In genomic region chr14:33218030-33218429, GRCh38 we compare ENCODE assay signal across 21 cellular contexts.
"Had no signal": no experiment of that assay in that cellular context is flagged by ENCODE, and none has a peak within 500 bp of the region (broad histone marks: within the 10 kb centered on the region; RNA-seq: fewer than 3 reads in every experiment).

No MANE protein-coding gene starts in this region.

- H3K27me3 ChIP-seq: ovary, right atrium auricular region, upper lobe of left lung had no signal

- H3K36me3 ChIP-seq: ovary, right atrium auricular region, upper lobe of left lung had no signal

- DNase-seq: activated B cell treated with CpG ODN at 0.5 μM for 24 hours; activated CD4-positive, alpha-beta T cell treated with anti-CD3 and anti-CD28 coated beads for 36 hours; activated CD4-positive, alpha-beta T cell treated with anti-CD3 and anti-CD28 coated beads, Interleukin-2, amount 50 U/mL, for 48 hours; activated naive CD4-positive, alpha-beta T cell treated with Interleukin-2 at 50 U/mL for 16 hours; activated naive CD8-positive, alpha-beta T cell treated with anti-CD3 and anti-CD28 coated beads for 36 hours; activated T-cell treated with anti-CD3 and anti-CD28 coated beads, Interleukin-2, amount 50 U/mL, for 48 hours; amygdala; cortex of kidney; erythroblast; foreskin melanocyte; immature natural killer cell; midbrain; ovary; psoas muscle; stimulated activated CD4-positive, alpha-beta T cell treated with anti-CD3 and anti-CD28 coated beads, Interleukin-12 subunit alpha, Interleukin-12 subunit beta, amount 100 ng/mL, for 4 hours; stimulated activated CD4-positive, alpha-beta T cell treated with anti-CD3 and anti-CD28 coated beads, Interleukin-4, amount 100 ng/mL, for 4 hours; stimulated activated naive CD8-positive, alpha-beta T cell treated with anti-CD3 and anti-CD28 coated beads, Interleukin-15, Interleukin-2, amounts not matched to agents 100 U/mL and 50 U/mL, for 24 hours; T-helper 1 cell; upper lobe of left lung had no signal

- H3K9me3 ChIP-seq: ovary, psoas muscle, right atrium auricular region, upper lobe of left lung had no signal

- H3K4me1 ChIP-seq: psoas muscle, right atrium auricular region, upper lobe of left lung had no signal

- H3K27ac Mint-ChIP-seq: activated B cell treated with CpG ODN at 0.5 μM for 24 hours; activated CD4-positive, alpha-beta T cell treated with anti-CD3 and anti-CD28 coated beads for 36 hours; activated naive CD8-positive, alpha-beta T cell treated with anti-CD3 and anti-CD28 coated beads for 36 hours; immature natural killer cell; natural killer cell treated with Interleukin-12 subunit alpha and Interleukin-12 subunit beta and Interleukin-15 and Interleukin-18, amount 100 ng/mL, for 72 hours had no signal

- H3K36me3 Mint-ChIP-seq: activated naive CD8-positive, alpha-beta T cell treated with anti-CD3 and anti-CD28 coated beads for 36 hours; immature natural killer cell; natural killer cell treated with Interleukin-12 subunit alpha and Interleukin-12 subunit beta and Interleukin-15 and Interleukin-18, amount 100 ng/mL, for 72 hours had no signal

- H3K4me1 Mint-ChIP-seq: activated B cell treated with CpG ODN at 0.5 μM for 24 hours; activated CD4-positive, alpha-beta T cell treated with anti-CD3 and anti-CD28 coated beads for 36 hours; activated naive CD8-positive, alpha-beta T cell treated with anti-CD3 and anti-CD28 coated beads for 36 hours; immature natural killer cell had no signal

- H3K27me3 Mint-ChIP-seq: activated B cell treated with CpG ODN at 0.5 μM for 24 hours; activated CD4-positive, alpha-beta T cell treated with anti-CD3 and anti-CD28 coated beads for 36 hours; activated naive CD8-positive, alpha-beta T cell treated with anti-CD3 and anti-CD28 coated beads for 36 hours; natural killer cell treated with Interleukin-12 subunit alpha and Interleukin-12 subunit beta and Interleukin-15 and Interleukin-18, amount 100 ng/mL, for 72 hours had no signal

- H3K4me3 Mint-ChIP-seq: activated B cell treated with CpG ODN at 0.5 μM for 24 hours; activated CD4-positive, alpha-beta T cell treated with anti-CD3 and anti-CD28 coated beads for 36 hours; activated naive CD8-positive, alpha-beta T cell treated with anti-CD3 and anti-CD28 coated beads for 36 hours; immature natural killer cell; natural killer cell treated with Interleukin-12 subunit alpha and Interleukin-12 subunit beta and Interleukin-15 and Interleukin-18, amount 100 ng/mL, for 72 hours had no signal

- H3K27ac ChIP-seq: ovary, psoas muscle, right atrium auricular region, upper lobe of left lung had no signal

- H3K4me3 ChIP-seq: ovary, psoas muscle, right atrium auricular region, upper lobe of left lung had no signal

- ATAC-seq: activated CD4-positive, alpha-beta T cell treated with anti-CD3 and anti-CD28 coated beads for 36 hours; natural killer cell treated with Interleukin-12 subunit alpha and Interleukin-12 subunit beta and Interleukin-15 and Interleukin-18, amount 100 ng/mL, for 72 hours; stimulated activated naive CD8-positive, alpha-beta T cell treated with anti-CD3 and anti-CD28 coated beads, Interleukin-15, Interleukin-2, amounts not matched to agents 100 U/mL and 50 U/mL, for 24 hours had no signal
